Comparison of ENCODE assay signal across 11 cellular contexts in the genomic region with DNA sequence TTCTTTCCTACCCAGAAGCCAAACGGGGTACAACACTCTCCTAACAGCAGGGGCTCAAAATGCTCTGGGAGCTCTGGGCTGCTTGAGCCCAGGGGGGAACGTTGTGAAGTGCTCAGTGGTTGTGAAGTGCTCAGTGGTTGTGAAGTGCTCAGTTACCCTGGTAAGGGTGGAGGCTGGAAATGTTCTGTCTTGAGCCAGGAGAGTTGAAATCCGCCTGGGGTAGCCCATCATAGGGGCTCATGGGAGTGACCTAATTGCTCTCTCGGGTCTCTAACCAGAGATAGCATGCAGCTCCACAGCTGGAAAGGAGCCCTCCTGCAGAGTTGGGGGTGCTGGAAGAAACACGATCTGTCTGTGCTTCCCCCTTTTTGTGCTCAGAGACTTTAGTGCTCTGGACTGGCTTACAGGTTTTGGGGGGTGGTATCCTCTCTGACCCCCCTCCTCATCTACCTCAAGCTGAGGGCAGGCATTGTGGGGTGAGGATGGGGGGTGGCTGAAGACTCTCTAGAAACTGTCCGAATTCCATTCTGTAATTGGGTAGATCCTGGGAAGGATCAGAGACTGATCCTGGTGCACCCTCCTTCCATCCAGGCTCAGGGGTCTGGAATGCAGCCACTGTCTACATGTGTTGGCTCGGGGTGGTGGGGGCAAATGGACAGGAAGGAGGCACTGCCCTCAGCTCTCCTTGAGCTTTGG. TPM values are rescaled to one million over a fixed set of nuclear protein-coding genes. Genes with fewer than 3 reads are reported as not detected.
DNase-seq lines count a peak whose midpoint lies in the region; ATAC-seq, FAIRE-seq and TF ChIP-seq lines count a peak whose summit lies in the region.
"Had no signal": no experiment of that assay in that cellular context is flagged by ENCODE, and none has a peak within 500 bp of the region (broad histone marks: within the 10 kb centered on the region; RNA-seq: fewer than 3 reads in every experiment).

No MANE protein-coding gene starts in this region.

- peak overlapping the region; percentile 23 for H3K4me3 Mint-ChIP-seq in T-helper 1 cell treated with Interleukin-12 subunit alpha and Interleukin-12 subunit beta and Interleukin-4 antibody, amounts not matched to agents 30 μg/mL and 1 μg/mL, for 36 hours
- H3K4me3 Mint-ChIP-seq in activated naive CD8-positive, alpha-beta T cell treated with anti-CD3 and anti-CD28 coated beads, Interleukin-2, amount 10 ng/mL, durations not matched to agents 7 days and 5 days = peak overlapping the region; percentile 40
- H3K4me3 Mint-ChIP-seq in stimulated activated effector memory CD8-positive, alpha-beta T cell treated with anti-CD3 and anti-CD28 coated beads, Interleukin-12 subunit alpha, Interleukin-12 subunit beta, amount 100 ng/mL, for 72 hours = peak overlapping the region; percentile 85

- peaks cover 79% of the 10 kb centered on the region for H3K79me2 ChIP-seq in keratinocyte (ENCODE audit: control insufficient read depth, insufficient read depth, low read length)

- dilution Hi-C loops in keratinocyte (cut with MboI; ENCODE audit: extremely low pct_ligation_motif_present, low sequenced_read_pairs) = no loop called here

- H3K27ac ChIP-seq in keratinocyte (ENCODE audit: control insufficient read depth, insufficient read depth, low read length) = peak overlapping the region; percentile 92
- H3K27ac ChIP-seq: A549 had no signal

- H3K36me3 ChIP-seq in keratinocyte (ENCODE audit: control insufficient read depth in 2 of 2, extremely low read depth in 1 of 2, insufficient read depth in 2 of 2, low read length in 2 of 2) = peaks cover 3 to 11% of the 10 kb centered on the region in 2 experiments

- peak overlapping the region; percentile 67 to 86 (median 68) for H3K4me3 ChIP-seq in keratinocyte (ENCODE audit: control insufficient read depth in 2 of 3, extremely low read depth in 1 of 3, insufficient read depth in 2 of 3, low read depth in 1 of 3, low read length in 3 of 3)
- H3K4me3 ChIP-seq: A549 had no signal

- CTCF ChIA-PET in HEK293T (lab: Yijun Ruan, JAX) = interaction anchor here (1.3 to 2.9 kb wide), 4 partner anchors 10 to 556 kb away, joined by 3 to 16 read pairs (median 6); no protein-coding TSS in a partner anchor

- no peak overlapping the region for H3K27ac Mint-ChIP-seq in T-helper 1 cell treated with Interleukin-12 subunit alpha and Interleukin-12 subunit beta and Interleukin-4 antibody, amounts not matched to agents 30 μg/mL and 1 μg/mL, for 36 hours
- H3K27ac Mint-ChIP-seq in activated naive CD8-positive, alpha-beta T cell treated with anti-CD3 and anti-CD28 coated beads, Interleukin-2, amount 10 ng/mL, durations not matched to agents 7 days and 5 days = no peak overlapping the region
- no peak overlapping the region for H3K27ac Mint-ChIP-seq in stimulated activated effector memory CD8-positive, alpha-beta T cell treated with anti-CD3 and anti-CD28 coated beads, Interleukin-12 subunit alpha, Interleukin-12 subunit beta, amount 100 ng/mL, for 72 hours

- H3K4me2 ChIP-seq in keratinocyte (ENCODE audit: control insufficient read depth, extremely low read depth, insufficient read depth, low read depth, low read length) = peak overlapping the region; percentile 83

- ATAC-seq in activated naive CD8-positive, alpha-beta T cell treated with anti-CD3 and anti-CD28 coated beads, Interleukin-2, amount 10 ng/mL, durations not matched to agents 7 days and 5 days (ENCODE audit: low read depth) = no peak
- ATAC-seq in stimulated activated effector memory CD8-positive, alpha-beta T cell treated with anti-CD3 and anti-CD28 coated beads, Interleukin-12 subunit alpha, Interleukin-12 subunit beta, amount 100 ng/mL, for 72 hours = no peak
- ATAC-seq in HG03571 (IDR thresholded peaks at IDR 0.05; ENCODE audit: unreplicated experiment) = no peak
- ATAC-seq: A549 had no signal

- FAIRE-seq in keratinocyte (lab: Jason Lieb, UNC) = no peak
- FAIRE-seq: A549 had no signal

- H3K27me3 ChIP-seq in keratinocyte (ENCODE audit: control insufficient read depth, extremely low read depth, insufficient read depth, low read length) = no peaks in the 10 kb centered on the region

- H3K9me3 ChIP-seq in keratinocyte (ENCODE audit: control insufficient read depth, low read depth, low read length) = no peaks in the 10 kb centered on the region
- H3K9me3 ChIP-seq: A549 had no signal

- H4K20me1 ChIP-seq in keratinocyte (ENCODE audit: control insufficient read depth, extremely low read depth, insufficient read depth, low read length) = peaks cover 14% of the 10 kb centered on the region

- no peaks in the 10 kb centered on the region for H3K36me3 Mint-ChIP-seq in T-helper 1 cell treated with Interleukin-12 subunit alpha and Interleukin-12 subunit beta and Interleukin-4 antibody, amounts not matched to agents 30 μg/mL and 1 μg/mL, for 36 hours (ENCODE audit: low read depth)
- H3K36me3 Mint-ChIP-seq in activated naive CD8-positive, alpha-beta T cell treated with anti-CD3 and anti-CD28 coated beads, Interleukin-2, amount 10 ng/mL, durations not matched to agents 7 days and 5 days = no peaks in the 10 kb centered on the region
- H3K36me3 Mint-ChIP-seq in stimulated activated effector memory CD8-positive, alpha-beta T cell treated with anti-CD3 and anti-CD28 coated beads, Interleukin-12 subunit alpha, Interleukin-12 subunit beta, amount 100 ng/mL, for 72 hours = no peaks in the 10 kb centered on the region

- H3K27me3 Mint-ChIP-seq in T-helper 1 cell treated with Interleukin-12 subunit alpha and Interleukin-12 subunit beta and Interleukin-4 antibody, amounts not matched to agents 30 μg/mL and 1 μg/mL, for 36 hours (ENCODE audit: low read depth) = peaks cover 6% of the 10 kb centered on the region
- H3K27me3 Mint-ChIP-seq in activated naive CD8-positive, alpha-beta T cell treated with anti-CD3 and anti-CD28 coated beads, Interleukin-2, amount 10 ng/mL, durations not matched to agents 7 days and 5 days = peaks cover 2% of the 10 kb centered on the region

- peak overlapping the region; percentile 81 for H3K9ac ChIP-seq in keratinocyte (ENCODE audit: control insufficient read depth, extremely low read depth, insufficient read depth, low read length)

- no peak overlapping the region for H2AFZ ChIP-seq in keratinocyte (ENCODE audit: control insufficient read depth, low read length)

- POLR2A ChIA-PET in activated naive CD8-positive, alpha-beta T cell treated with anti-CD3 and anti-CD28 coated beads, Interleukin-2, amount 10 ng/mL, durations not matched to agents 7 days and 5 days (lab: Charles Lee) = no interaction called here
- POLR2A ChIA-PET in HEK293T (lab: Yijun Ruan, JAX) = no interaction called here

- DNase-seq in T-helper 1 cell = no peak
- no peak for DNase-seq in activated naive CD8-positive, alpha-beta T cell treated with anti-CD3 and anti-CD28 coated beads, Interleukin-2, amount 10 ng/mL, durations not matched to agents 7 days and 5 days
- DNase-seq in keratinocyte (ENCODE audit: low read depth, low spot score) = no peak
- peak in 1 of 2 donors; percentile 46 for DNase-seq in stimulated activated effector memory CD8-positive, alpha-beta T cell treated with anti-CD3 and anti-CD28 coated beads, Interleukin-12 subunit alpha, Interleukin-12 subunit beta, amount 100 ng/mL, for 72 hours (ENCODE audit: low spot score in 2 of 2)
- no peak for DNase-seq in HEK293T (ENCODE audit: extremely low spot score)
- DNase-seq in UCSD-AML1 (lab: John Stamatoyannopoulos, UW; ENCODE audit: unreplicated experiment) = no peak
- DNase-seq: midbrain, NCI-H1105 had no signal

- H3K4me1 Mint-ChIP-seq in T-helper 1 cell treated with Interleukin-12 subunit alpha and Interleukin-12 subunit beta and Interleukin-4 antibody, amounts not matched to agents 30 μg/mL and 1 μg/mL, for 36 hours (ENCODE audit: low read depth) = peaks cover 16% of the 10 kb centered on the region
- H3K4me1 Mint-ChIP-seq in activated naive CD8-positive, alpha-beta T cell treated with anti-CD3 and anti-CD28 coated beads, Interleukin-2, amount 10 ng/mL, durations not matched to agents 7 days and 5 days = peaks cover 10% of the 10 kb centered on the region
- H3K4me1 Mint-ChIP-seq in stimulated activated effector memory CD8-positive, alpha-beta T cell treated with anti-CD3 and anti-CD28 coated beads, Interleukin-12 subunit alpha, Interleukin-12 subunit beta, amount 100 ng/mL, for 72 hours = peaks cover 28% of the 10 kb centered on the region

- H3K9me3 Mint-ChIP-seq in T-helper 1 cell treated with Interleukin-12 subunit alpha and Interleukin-12 subunit beta and Interleukin-4 antibody, amounts not matched to agents 30 μg/mL and 1 μg/mL, for 36 hours = no peaks in the 10 kb centered on the region
- no peaks in the 10 kb centered on the region for H3K9me3 Mint-ChIP-seq in activated naive CD8-positive, alpha-beta T cell treated with anti-CD3 and anti-CD28 coated beads, Interleukin-2, amount 10 ng/mL, durations not matched to agents 7 days and 5 days
- H3K9me3 Mint-ChIP-seq in stimulated activated effector memory CD8-positive, alpha-beta T cell treated with anti-CD3 and anti-CD28 coated beads, Interleukin-12 subunit alpha, Interleukin-12 subunit beta, amount 100 ng/mL, for 72 hours = no peaks in the 10 kb centered on the region

- no peak for TF ChIP-seq CTCF in keratinocyte (optimal IDR thresholded peaks at IDR 0.05 in 1 of 3, IDR thresholded peaks at IDR 0.05 in 1 of 3, conservative IDR thresholded peaks at IDR 0.05 in 1 of 3; ENCODE audit: extremely low read depth in 1 of 3, insufficient read depth in 2 of 3, low read length in 3 of 3)

- peaks cover 4% of the 10 kb centered on the region for H3K9me1 ChIP-seq in keratinocyte (ENCODE audit: control insufficient read depth, extremely low read depth, insufficient read depth, low read length)

- H3K4me1 ChIP-seq in keratinocyte (ENCODE audit: control insufficient read depth, extremely low read depth, insufficient read depth, low read length) = peaks cover 38% of the 10 kb centered on the region

TF ChIP-seq in HEK293T, 16 proteins besides CTCF, POLR2A, EP300 and RAD21 (continues in another document):
- no peak for TF ChIP-seq SUZ12 (IDR thresholded peaks at IDR 0.05)
- TF ChIP-seq CTBP1 (IDR thresholded peaks at IDR 0.05; ENCODE audit: borderline replicate concordance) = no peak
- TF ChIP-seq FOXK2 (IDR thresholded peaks at IDR 0.05) = no peak
- no peak for TF ChIP-seq LEF1 (IDR thresholded peaks at IDR 0.05; ENCODE audit: borderline replicate concordance)
- TF ChIP-seq FOXM1 (IDR thresholded peaks at IDR 0.05; ENCODE audit: borderline replicate concordance) = no peak

RNA-seq across cellular contexts. Expression of a gene that starts 2.7 kb away (rescaled TPM):
- 1 to 10 TPM; 4.1 to 4.8 TPM for total RNA-seq in activated naive CD8-positive, alpha-beta T cell treated with anti-CD3 and anti-CD28 coated beads, Interleukin-2, amount 10 ng/mL, durations not matched to agents 7 days and 5 days
- polyA plus RNA-seq in keratinocyte = 90.3 to 137 TPM (median 120 TPM) in 3 replicates
- 35.3 TPM for polyA plus RNA-seq in keratinocyte (2011; ENCODE audit: low read depth)
- 46.6 and 79.5 TPM in 2 replicates for polyA plus RNA-seq in keratinocyte (2011; cell fraction: cytosol; rRNA removed)
- polyA plus RNA-seq in keratinocyte (2011; cell fraction: nucleus; rRNA removed) = 147 and 197 TPM in 2 replicates
- polyA plus RNA-seq in keratinocyte (2012; ENCODE audit: low replicate concordance) = 59.0 and 122 TPM in 2 replicates
- 86.4 to 129 TPM (median 110 TPM) in 3 replicates for polyA minus RNA-seq in keratinocyte
- polyA minus RNA-seq in keratinocyte (2011; cell fraction: cytosol; rRNA and poly(A)+ RNA removed) = 140 TPM
- polyA minus RNA-seq in keratinocyte (2011; cell fraction: nucleus; rRNA and poly(A)+ RNA removed) = 173 and 187 TPM in 2 replicates

Comparison
In these comparisons a context has a peak if more than half of its experiments do, and no peak if none do; other contexts are left out.
1. H3K4me3 Mint-ChIP-seq: peak in every context shown above with its lines; median percentile 85 in stimulated activated effector memory CD8-positive, alpha-beta T cell treated with anti-CD3 and anti-CD28 coated beads, Interleukin-12 subunit alpha, Interleukin-12 subunit beta, amount 100 ng/mL, for 72 hours; 40 in activated naive CD8-positive, alpha-beta T cell treated with anti-CD3 and anti-CD28 coated beads, Interleukin-2, amount 10 ng/mL, durations not matched to agents 7 days and 5 days; 23 in T-helper 1 cell treated with Interleukin-12 subunit alpha and Interleukin-12 subunit beta and Interleukin-4 antibody, amounts not matched to agents 30 μg/mL and 1 μg/mL, for 36 hours.